ENCODE assay signal across 19 cellular contexts in genomic region chr19:5050905-5051304, GRCh38.
DNase-seq lines count a peak whose midpoint lies in the region; ATAC-seq, FAIRE-seq and TF ChIP-seq lines count a peak whose summit lies in the region.
"Had no signal": no experiment of that assay in that cellular context is flagged by ENCODE, and none has a peak within 500 bp of the region (broad histone marks: within the 10 kb centered on the region; RNA-seq: fewer than 3 reads in every experiment).

No MANE protein-coding gene starts in this region.

- H3K9ac ChIP-seq in HepG2 (ENCODE audit: insufficient read depth, low read depth, low read length) = no peak overlapping the region
- no peak overlapping the region for H3K9ac ChIP-seq in IMR-90 (ENCODE audit: low read depth, low read length)
- peak overlapping the region; percentile 28 for H3K9ac ChIP-seq in neural cell (ENCODE audit: low read length)

- CTCF ChIA-PET in HepG2 (lab: Yijun Ruan, JAX; ENCODE audit: low intra/inter-chr PET ratio, low total read pairs) (no interaction called here), IMR-90 (lab: Yijun Ruan, JAX) (no interaction called here)

- H3K56ac ChIP-seq in IMR-90 (ENCODE audit: extremely low read depth, insufficient read depth, low read length) = no peak overlapping the region

- ATAC-seq in HepG2 (no peak), right lobe of liver (no peak), IMR-90 (ENCODE audit: low read depth) (no peak), HG02610 (IDR thresholded peaks at IDR 0.05; ENCODE audit: unreplicated experiment) (no peak)
- ATAC-seq: GM23338 had no signal

- H3K4me2 ChIP-seq in HepG2 (ENCODE audit: low read depth, low read length) = no peak overlapping the region
- H3K4me2 ChIP-seq in IMR-90 (ENCODE audit: low read depth, low read length) = no peak overlapping the region
- H3K4me2 ChIP-seq in neural cell (ENCODE audit: low read length) = no peak overlapping the region
- H3K4me2 ChIP-seq: GM23338 had no signal

- POLR2A ChIA-PET in HepG2 (lab: Yijun Ruan, JAX) (no interaction called here), IMR-90 (lab: Charles Lee; ENCODE audit: unreplicated experiment) (no interaction called here)

- peaks cover 6 to 69% of the 10 kb centered on the region in 2 experiments; a peak in 3 of 4 replicates for H3K79me1 ChIP-seq in IMR-90 (ENCODE audit: low read depth in 1 of 2, low read length in 2 of 2)

- H2AK9ac ChIP-seq in IMR-90 (replicated peaks; ENCODE audit: low read depth, low read length, poor library complexity) = peak overlapping the region; percentile 70

- H3K4ac ChIP-seq in IMR-90 (ENCODE audit: low read depth, low read length) = no peak overlapping the region

- no peak overlapping the region for H3K4me3 ChIP-seq in HepG2 (replicated peaks in 1 of 3; ENCODE audit: insufficient read depth in 1 of 3, low read depth in 2 of 3, low read length in 3 of 3)
- no peak overlapping the region for H3K4me3 ChIP-seq in right lobe of liver
- H3K4me3 ChIP-seq in IMR-90 (ENCODE audit: insufficient read depth, low read depth, low read length) = no peak overlapping the region
- H3K4me3 ChIP-seq in neural cell (ENCODE audit: low read length) = no peak overlapping the region
- H3K4me3 ChIP-seq: GM23338 had no signal

- no peaks in the 10 kb centered on the region for H3K27me3 ChIP-seq in HepG2 (ENCODE audit: control insufficient read depth in 1 of 2, insufficient read depth in 2 of 2, low read length in 2 of 2)
- H3K27me3 ChIP-seq in right lobe of liver = no peaks in the 10 kb centered on the region
- no peaks in the 10 kb centered on the region for H3K27me3 ChIP-seq in IMR-90 (ENCODE audit: control insufficient read depth, insufficient read depth, low read length)
- H3K27me3 ChIP-seq in neural cell (ENCODE audit: insufficient read depth, low read depth, low read length) = no peaks in the 10 kb centered on the region

- dilution Hi-C loops in IMR-90 (cut with HindIII; ENCODE audit: low sequenced_read_pairs, unreplicated experiment) = no loop called here

- TF ChIP-seq RAD21 in HepG2 (CRISPR knock-in tag; IDR thresholded peaks at IDR 0.05) = no peak
- no peak for TF ChIP-seq RAD21 in IMR-90 (IDR thresholded peaks at IDR 0.05; ENCODE audit: low read length)
- no peak for TF ChIP-seq RAD21 in neural cell (conservative IDR thresholded peaks at IDR 0.05)

- H2BK15ac ChIP-seq in IMR-90 (ENCODE audit: low read depth, low read length) = no peak overlapping the region

- no peaks in the 10 kb centered on the region for H3K79me2 ChIP-seq in HepG2 (ENCODE audit: insufficient read depth, low read length)
- no peaks in the 10 kb centered on the region for H3K79me2 ChIP-seq in neural cell (replicated peaks; ENCODE audit: insufficient read depth, low read length)

- H3K18ac ChIP-seq in IMR-90 (ENCODE audit: low read depth, low read length) = no peak overlapping the region

- H3K27ac ChIP-seq in HepG2 (ENCODE audit: extremely low read length, insufficient read depth, low read length) = no peak overlapping the region
- H3K27ac ChIP-seq in right lobe of liver = no peak overlapping the region
- H3K27ac ChIP-seq in IMR-90 (ENCODE audit: insufficient read depth, low read length) = no peak overlapping the region
- peak overlapping the region; percentile 80 for H3K27ac ChIP-seq in neural cell (ENCODE audit: low read length)

- BruUV-seq in HepG2 (replicated peaks; lab: Mats Ljungman, UMichigan) (no TSS peak), IMR-90 (replicated peaks; lab: Mats Ljungman, UMichigan) (no TSS peak)

- no peak overlapping the region for H2BK120ac ChIP-seq in IMR-90 (ENCODE audit: low read depth, low read length)

- peaks cover 13% of the 10 kb centered on the region for H3K4me1 ChIP-seq in HepG2 (ENCODE audit: insufficient read depth, low read length)
- H3K4me1 ChIP-seq in right lobe of liver = peaks cover 0 to 20% (median 8%) of the 10 kb centered on the region in 4 donors
- peaks cover 21% of the 10 kb centered on the region for H3K4me1 ChIP-seq in IMR-90 (ENCODE audit: control insufficient read depth, insufficient read depth, low read length)

- H4K20me1 ChIP-seq in HepG2 (ENCODE audit: insufficient read depth, low read length) (peaks cover 26% of the 10 kb centered on the region; the same call in 1 of the 2 replicates), IMR-90 (ENCODE audit: insufficient read depth, low read length) (peaks cover 70% of the 10 kb centered on the region), neural cell (ENCODE audit: insufficient read depth) (no peaks in the 10 kb centered on the region)

- intact Hi-C loops in HepG2 (cut with micrococcal nuclease; ENCODE audit: unreplicated experiment) (no loop called here), right lobe of liver (cut with DNase I) (loop anchor here in 1 of 2 donors (10.0 kb wide), 1 partner anchor 104 kb away; no protein-coding TSS in a partner anchor), IMR-90 (cut with micrococcal nuclease) (no loop called here)

- TF ChIP-seq CTCF in HepG2 (CRISPR knock-in tag; IDR thresholded peaks at IDR 0.05) (no peak), right lobe of liver (IDR thresholded peaks at IDR 0.05) (no peak), IMR-90 (conservative IDR thresholded peaks at IDR 0.05; ENCODE audit: low read depth, low read length) (no peak), neural cell (IDR thresholded peaks at IDR 0.05; ENCODE audit: poor library complexity, severe bottlenecking) (no peak)

- H2AK5ac ChIP-seq in IMR-90 (ENCODE audit: low read depth, low read length) = no peak overlapping the region

- no peak overlapping the region for H4K5ac ChIP-seq in IMR-90 (ENCODE audit: low read depth, low read length)

- no peak overlapping the region for H2BK20ac ChIP-seq in IMR-90 (ENCODE audit: low read depth, low read length)

- H2AFZ ChIP-seq in HepG2 (ENCODE audit: low read length) (no peak overlapping the region), IMR-90 (replicated peaks; ENCODE audit: low read length, poor library complexity) (peak overlapping the region; percentile 21), neural cell (ENCODE audit: low read depth, low read length) (no peak overlapping the region)
- H2AFZ ChIP-seq: GM23338 had no signal

- no peak overlapping the region for H3K23ac ChIP-seq in IMR-90 (ENCODE audit: low read depth, low read length)

- H3K9me1 ChIP-seq in IMR-90 (ENCODE audit: insufficient read depth, low read length) = peaks cover 2% of the 10 kb centered on the region; the same call in 1 of the 2 replicates

- in situ Hi-C loops in HepG2 (cut with HindIII; ENCODE audit: extremely low pct_ligation_motif_present, low pct_unique_long_range_greater_than_20kb) = no loop called here
- in situ Hi-C loops in IMR-90 (cut with MboI; ENCODE audit: low sequenced_read_pairs) = loop anchor here (5.0 kb wide), 1 partner anchor 526 kb away; no protein-coding TSS in a partner anchor

- FAIRE-seq in HepG2 (lab: Jason Lieb, UNC) = no peak
- FAIRE-seq: A204.1, GM12892, GM18507, H54 had no signal

- H3F3A ChIP-seq in neural cell (ENCODE audit: insufficient read depth, low read length, poor library complexity, severe bottlenecking) = no peaks in the 10 kb centered on the region

- H3K36me3 ChIP-seq in HepG2 (replicated peaks in 1 of 2; ENCODE audit: control insufficient read depth in 1 of 2, insufficient read depth in 2 of 2, low read length in 2 of 2) (peaks cover 15 to 33% of the 10 kb centered on the region in 2 experiments; a peak in 4 of 5 replicates), right lobe of liver (peaks cover 0 to 14% (median 0%) of the 10 kb centered on the region in 4 donors), IMR-90 (ENCODE audit: control insufficient read depth, insufficient read depth, low read length) (peaks cover 25% of the 10 kb centered on the region), neural cell (ENCODE audit: insufficient read depth, low read length) (no peaks in the 10 kb centered on the region)

- TF ChIP-seq POLR2A in HepG2 (IDR thresholded peaks at IDR 0.05; ENCODE audit: insufficient read depth in 1 of 2, low read depth in 2 of 2, low read length in 2 of 2) = no peak
- no peak for TF ChIP-seq POLR2A in right lobe of liver (IDR thresholded peaks at IDR 0.05)
- TF ChIP-seq POLR2A in IMR-90 (IDR thresholded peaks at IDR 0.05; ENCODE audit: low read depth, low read length) = no peak

- no peak overlapping the region for H4K8ac ChIP-seq in IMR-90 (ENCODE audit: low read depth in 2 of 2, low read length in 2 of 2)

- H3K9me2 ChIP-seq in neural cell (ENCODE audit: insufficient read depth, low read length) = no peaks in the 10 kb centered on the region

- WGBS in HepG2 (ENCODE audit: low lambda C conversion rate) = 97% methylated on average over 11 of the region's 16 CpGs
- 90% methylated on average over 6 of the region's 16 CpGs for WGBS in right lobe of liver (ENCODE audit: insufficient coverage, low coverage, low lambda C conversion rate, missing lambda C conversion rate)
- no CpG with 5 or more reads among the region's 16 CpGs for WGBS in IMR-90 (ENCODE audit: extremely low coverage in 2 of 2, insufficient read length in 1 of 2), 2 experiments

- TF ChIP-seq EP300 in HepG2 (IDR thresholded peaks at IDR 0.05; ENCODE audit: low read depth in 2 of 2, low read length in 2 of 2) = no peak
- no peak for TF ChIP-seq EP300 in HepG2 (CRISPR knock-in tag; IDR thresholded peaks at IDR 0.05; ENCODE audit: borderline replicate concordance)
- no peak for TF ChIP-seq EP300 in neural cell (conservative IDR thresholded peaks at IDR 0.05; ENCODE audit: poor library complexity, severe bottlenecking)

- no peak overlapping the region for H2BK5ac ChIP-seq in IMR-90 (ENCODE audit: low read depth, low read length, poor library complexity, severe bottlenecking)

- H3K14ac ChIP-seq in IMR-90 (replicated peaks; ENCODE audit: low read depth, low read length) = no peak overlapping the region

- no peak overlapping the region for H4K91ac ChIP-seq in IMR-90 (ENCODE audit: insufficient read depth, low read depth, low read length)

- no peak for DNase-seq in HepG2 (ENCODE audit: low spot score)
- no peak for DNase-seq in right lobe of liver
- no peak for DNase-seq in IMR-90
- DNase-seq in activated naive CD4-positive, alpha-beta T cell treated with anti-CD3 and anti-CD28 coated beads, Interleukin-2, amount 50 U/mL, for 16 hours = no peak
- no peak for DNase-seq in activated naive CD4-positive, alpha-beta T cell (lab: John Stamatoyannopoulos, UW)
- DNase-seq: ACHN; CD4-positive, alpha-beta memory T cell; DMS153; DMS79; GDM1; HCEC 1CT; HFFc6 had no signal

- H3K9me3 ChIP-seq in HepG2 (ENCODE audit: low read length) = no peaks in the 10 kb centered on the region
- no peaks in the 10 kb centered on the region for H3K9me3 ChIP-seq in right lobe of liver
- H3K9me3 ChIP-seq in IMR-90 (ENCODE audit: control insufficient read depth, insufficient read depth, low read length) = no peaks in the 10 kb centered on the region
- no peaks in the 10 kb centered on the region for H3K9me3 ChIP-seq in neural cell (ENCODE audit: low read length)

TF ChIP-seq in HepG2, 621 proteins besides CTCF, POLR2A, EP300 and RAD21 (continues in another document):
- no peak for TF ChIP-seq MZF1 (CRISPR knock-in tag; IDR thresholded peaks at IDR 0.05; ENCODE audit: borderline replicate concordance)

TF ChIP-seq in IMR-90, 13 proteins besides CTCF, POLR2A, EP300 and RAD21 (continues in another document):
- no peak for TF ChIP-seq RFX5 (IDR thresholded peaks at IDR 0.05; ENCODE audit: low read depth, low read length)

TF ChIP-seq in neural cell, 6 proteins besides CTCF, POLR2A, EP300 and RAD21:
- TF ChIP-seq TAF1 (IDR thresholded peaks at IDR 0.05; ENCODE audit: low read depth) (no peak), MXI1 (conservative IDR thresholded peaks at IDR 0.05; ENCODE audit: poor library complexity, severe bottlenecking) (no peak)
